In genomic region chr3:72756900-72757299, GRCh38 we compare ENCODE assay signal across 8 cellular contexts.
DNase-seq lines count a peak whose midpoint lies in the region; ATAC-seq and TF ChIP-seq lines count a peak whose summit lies in the region.

No MANE protein-coding gene starts in this region.

- ATAC-seq in HG03108 (IDR thresholded peaks at IDR 0.05; ENCODE audit: unreplicated experiment) (peak; percentile 100), natural killer cell (peak; percentile 74 to 98 (median 85))

- H3K27me3 ChIP-seq in brain microvascular endothelial cell (replicated peaks) = no peaks in the 10 kb centered on the region

- in situ Hi-C loops in brain microvascular endothelial cell (cut with HindIII; ENCODE audit: low pct_ligation_motif_present, low sequenced_read_pairs) = no loop called here

- TF ChIP-seq CTCF in natural killer cell (IDR thresholded peaks at IDR 0.05) (no peak), lower leg skin (IDR thresholded peaks at IDR 0.05) (no peak), brain microvascular endothelial cell (IDR thresholded peaks at IDR 0.05; ENCODE audit: low read depth, low read length, missing control alignments) (no peak)

- H3K4me3 Mint-ChIP-seq in natural killer cell = peak overlapping the region; percentile 63

- peak overlapping the region; percentile 80 to 81 for H3K27ac Mint-ChIP-seq in natural killer cell

- DNase-seq in activated gamma-delta T cell treated with Interleukin-2 at 50 U/mL for 16 hours (peak; percentile 31), activated gamma-delta T cell (lab: John Stamatoyannopoulos, UW) (no peak), UCSD-AML1 (lab: John Stamatoyannopoulos, UW; ENCODE audit: unreplicated experiment) (peak; percentile 18), natural killer cell (no peak), middle frontal gyrus (ENCODE audit: extremely low spot score, low spot score) (no peak), lower leg skin (ENCODE audit: low spot score in 2 of 2) (no peak), brain microvascular endothelial cell (no peak)

- H3K4me3 ChIP-seq in lower leg skin (ENCODE audit: low read depth, poor library complexity, severe bottlenecking) = no peak overlapping the region
- no peak overlapping the region for H3K4me3 ChIP-seq in brain microvascular endothelial cell (ENCODE audit: low read depth, low read length)

- WGBS in lower leg skin, 2 donors = 71 to 72% methylated on average over 3 of the region's 3 CpGs

- TF ChIP-seq POLR2A in lower leg skin (IDR thresholded peaks at IDR 0.05) = no peak

- no peak overlapping the region for H3K27ac ChIP-seq in brain microvascular endothelial cell

- intact Hi-C loops in natural killer cell (cut with micrococcal nuclease) = no loop called here
- intact Hi-C loops in lower leg skin (cut with DNase I; ENCODE audit: low total_unique reads) = no loop called here

- H3K36me3 ChIP-seq in brain microvascular endothelial cell (replicated peaks) = no peaks in the 10 kb centered on the region

- H3K9me3 Mint-ChIP-seq in natural killer cell = no peaks in the 10 kb centered on the region

- no peaks in the 10 kb centered on the region for H3K36me3 Mint-ChIP-seq in natural killer cell

- peaks cover 10 to 13% of the 10 kb centered on the region in 2 donors for H3K4me1 Mint-ChIP-seq in natural killer cell

- H3K27me3 Mint-ChIP-seq in natural killer cell (ENCODE audit: low read depth in 2 of 2) = no peaks in the 10 kb centered on the region

Comparison
In these comparisons a context has a peak if more than half of its experiments do, and no peak if none do; other contexts are left out.
1. DNase-seq: peak in activated gamma-delta T cell treated with Interleukin-2 at 50 U/mL for 16 hours (single experiment) and UCSD-AML1 (single experiment); none in activated gamma-delta T cell (single experiment), natural killer cell (single experiment), middle frontal gyrus (single experiment), lower leg skin (0 of 2) and brain microvascular endothelial cell (single experiment).